In the genomic region with DNA sequence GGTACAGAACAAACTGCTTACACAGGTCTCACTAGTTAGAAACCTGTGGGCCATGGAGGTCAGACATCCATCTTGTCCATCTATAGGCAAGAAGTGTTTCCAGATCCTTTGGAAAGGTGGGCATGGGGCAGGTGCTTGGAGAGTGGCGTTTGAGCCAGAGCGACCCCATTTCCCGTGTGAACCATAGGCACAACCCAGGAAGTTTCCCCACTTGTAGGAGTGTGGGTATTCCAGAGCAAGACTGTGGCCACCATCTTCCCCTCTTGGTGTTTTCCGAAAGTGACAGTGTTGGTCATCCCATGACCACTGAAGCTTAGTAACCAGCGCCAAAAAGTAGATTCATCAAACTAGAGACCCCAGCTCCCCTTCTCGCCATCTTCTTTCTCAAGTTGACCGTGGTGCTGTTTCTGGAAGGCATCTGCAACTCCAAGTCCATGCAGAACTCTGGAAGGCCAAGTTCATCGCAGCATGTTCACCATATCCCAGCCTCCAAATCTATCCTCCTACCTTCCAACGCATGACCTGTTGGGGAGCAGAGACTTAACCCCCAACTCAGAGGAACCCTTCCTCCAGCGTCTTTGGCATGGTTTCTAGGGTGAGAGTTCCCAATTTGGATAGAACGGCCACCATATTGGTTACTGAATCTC, we compare ENCODE assay signal across 11 cellular contexts.
"Had no signal": no experiment of that assay in that cellular context is flagged by ENCODE, and none has a peak within 500 bp of the region (broad histone marks: within the 10 kb centered on the region; RNA-seq: fewer than 3 reads in every experiment).

No MANE protein-coding gene starts in this region.

- H3K27ac ChIP-seq: GM23248 had no signal

- H3K4me3 ChIP-seq: GM23248, GM23338, HAP-1 had no signal

- H2AFZ ChIP-seq: GM23248, GM23338 had no signal

- H3K9ac ChIP-seq: GM23248 had no signal

- FAIRE-seq: H1, H54 had no signal

- H3K4me2 ChIP-seq: GM23338 had no signal

- H3K4me1 ChIP-seq: HAP-1 had no signal

- H3K36me3 ChIP-seq: HAP-1 had no signal

- DNase-seq: GM23248, GOT3, H7, H9, HCEC 1CT, HFFc6 had no signal

- ATAC-seq: GM23338, HCT116 had no signal
